Comparison of ENCODE assay signal across 9 cellular contexts in the genomic region with DNA sequence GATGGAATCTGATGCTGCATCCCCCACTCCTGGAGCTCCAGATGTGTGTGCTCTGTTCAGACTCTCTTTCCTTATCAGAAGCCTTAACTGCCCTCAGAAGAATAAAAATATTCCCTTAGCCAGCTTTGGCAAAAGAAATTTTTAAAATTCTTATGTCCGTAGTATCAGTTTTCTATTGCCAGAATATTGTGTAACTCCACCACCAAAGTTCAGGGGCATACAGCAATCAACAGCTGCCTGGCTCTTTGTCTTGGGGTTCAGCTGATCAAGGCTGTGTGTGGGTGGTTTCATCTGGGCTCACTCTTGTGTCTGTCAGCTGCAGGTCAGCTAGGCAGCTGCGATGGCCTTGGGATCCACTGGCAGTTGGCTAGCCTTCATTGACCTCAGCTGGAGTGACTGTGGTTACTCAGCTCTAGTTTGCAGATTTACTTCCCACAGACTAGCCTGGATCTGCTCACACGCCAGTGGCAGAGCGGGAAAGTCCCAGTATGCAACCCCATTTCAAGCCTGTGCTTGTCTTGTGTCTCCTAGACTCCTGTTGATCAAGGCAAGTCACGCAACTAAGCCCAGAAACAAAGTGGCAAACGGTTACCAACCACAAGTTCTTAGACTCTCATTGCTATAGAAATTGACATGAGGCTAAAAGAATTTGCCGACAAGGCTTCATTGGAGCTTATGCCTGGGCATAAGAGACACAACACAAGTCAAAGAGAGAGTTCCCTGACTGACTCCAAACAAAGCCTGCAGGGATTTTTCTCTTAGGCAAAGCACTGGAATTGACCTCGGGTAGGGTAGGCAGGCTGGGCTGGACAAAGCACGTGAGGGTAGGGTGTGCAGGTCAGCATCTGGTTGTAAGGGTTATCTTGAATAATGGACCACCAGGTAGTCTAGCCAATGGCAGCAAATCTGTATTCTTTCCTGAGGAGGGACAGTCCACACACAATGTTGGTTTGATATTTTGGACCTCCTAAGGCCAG. TPM values are rescaled to one million over a fixed set of nuclear protein-coding genes. Genes with fewer than 3 reads are reported as not detected.
DNase-seq lines count a peak whose midpoint lies in the region; ATAC-seq, FAIRE-seq and TF ChIP-seq lines count a peak whose summit lies in the region.
"Had no signal": no experiment of that assay in that cellular context is flagged by ENCODE, and none has a peak within 500 bp of the region (broad histone marks: within the 10 kb centered on the region; RNA-seq: fewer than 3 reads in every experiment).

No MANE protein-coding gene starts in this region.

- no peak for FAIRE-seq in RCC 7860 (lab: Jason Lieb, UNC)

- ATAC-seq in GM19467 (IDR thresholded peaks at IDR 0.05; ENCODE audit: unreplicated experiment), result no peak

- DNase-seq in EL (peak; percentile 48), RCC 7860 (ENCODE audit: low spot score) (peak; percentile 57), fibroblast of the aortic adventitia (ENCODE audit: low read depth) (peak; percentile 99), pons (ENCODE audit: low spot score) (peak; percentile 31), LoVo (ENCODE audit: low spot score) (no peak), NCI-H2107 treated with DMSO at 0.1 percent for 48 hours (lab: John Stamatoyannopoulos, UW; ENCODE audit: unreplicated experiment) (no peak)
- no peak for DNase-seq in stimulated activated CD4-positive, alpha-beta T cell treated with anti-CD3 and anti-CD28 coated beads, Interleukin-2, amount 100 ng/mL, for 48 hours
- DNase-seq: NCI-H2029 treated with DMSO at 0.1 percent for 48 hours had no signal

- H3K4me3 ChIP-seq in fibroblast of the aortic adventitia (ENCODE audit: low read depth, low read length), result no peak overlapping the region

- TF ChIP-seq CTCF in fibroblast of the aortic adventitia (IDR thresholded peaks at IDR 0.05; ENCODE audit: insufficient read depth, low read length), result no peak

RNA-seq across cellular contexts. Expression of gene TMEM138, which starts 7.5 kb away (rescaled TPM):
- 13.7 and 38.5 TPM in 2 replicates for total RNA-seq in fibroblast of the aortic adventitia (ENCODE audit: low replicate concordance)

RNA-seq across cellular contexts. Expression of gene CYB561A3, which starts 8.0 kb away (rescaled TPM):
- 60.6 and 62.5 TPM in 2 replicates for total RNA-seq in fibroblast of the aortic adventitia (ENCODE audit: low replicate concordance)

RNA-seq across cellular contexts. Expression of gene TMEM216, which starts 22.7 kb away (rescaled TPM):
- 12.2 and 19.9 TPM in 2 replicates for total RNA-seq in fibroblast of the aortic adventitia (ENCODE audit: low replicate concordance)

RNA-seq across cellular contexts. Expression of gene TKFC, which starts 36.6 kb away (rescaled TPM):
- total RNA-seq in fibroblast of the aortic adventitia (ENCODE audit: low replicate concordance), result 17.6 and 22.6 TPM in 2 replicates

RNA-seq across cellular contexts. Expression of gene DDB1, which starts 36.8 kb away (rescaled TPM):
- 290 and 382 TPM in 2 replicates for total RNA-seq in fibroblast of the aortic adventitia (ENCODE audit: low replicate concordance)

Comparison
In these comparisons a context has a peak if more than half of its experiments do, and no peak if none do; other contexts are left out.
1. DNase-seq: peak in EL (single experiment), RCC 7860 (single experiment), fibroblast of the aortic adventitia (single experiment) and pons (single experiment); none in LoVo (single experiment), stimulated activated CD4-positive, alpha-beta T cell treated with anti-CD3 and anti-CD28 coated beads, Interleukin-2, amount 100 ng/mL, for 48 hours (0 of 2) and NCI-H2107 treated with DMSO at 0.1 percent for 48 hours (single experiment).